In genomic region chr4:143358923-143359694, GRCh38 we compare ENCODE assay signal across 9 cellular contexts. TPM values are rescaled to one million over a fixed set of nuclear protein-coding genes. Genes with fewer than 3 reads are reported as not detected.
A peak's percentile ranks its signal among the peaks of the same experiment; 100 is the strongest.
DNase-seq lines count a peak whose midpoint lies in the region; ATAC-seq, FAIRE-seq and TF ChIP-seq lines count a peak whose summit lies in the region.
"Had no signal": no experiment of that assay in that cellular context is flagged by ENCODE, and none has a peak within 500 bp of the region (broad histone marks: within the 10 kb centered on the region; RNA-seq: fewer than 3 reads in every experiment).

No MANE protein-coding gene starts in this region.

- no peaks in the 10 kb centered on the region for H4K20me1 ChIP-seq in OCI-LY1 (ENCODE audit: insufficient read depth, low read length)

- no peaks in the 10 kb centered on the region for H3K27me3 ChIP-seq in OCI-LY1 (ENCODE audit: insufficient read depth, low read length)
- no peaks in the 10 kb centered on the region for H3K27me3 ChIP-seq in bronchial epithelial cell (ENCODE audit: control insufficient read depth, insufficient read depth, low read length)
- no peaks in the 10 kb centered on the region for H3K27me3 ChIP-seq in mesendoderm (ENCODE audit: insufficient read depth, low read length, poor library complexity)

- no peak overlapping the region for H3K18ac ChIP-seq in mesendoderm (ENCODE audit: low read length)

- no CpG with 5 or more reads among the region's 6 CpGs for WGBS in mesendoderm (ENCODE audit: extremely low coverage, insufficient coverage, low lambda C conversion rate)

- H3K79me2 ChIP-seq in OCI-LY1 (ENCODE audit: insufficient read depth, low read length): no peaks in the 10 kb centered on the region
- peaks cover 2% of the 10 kb centered on the region for H3K79me2 ChIP-seq in mesendoderm (ENCODE audit: control insufficient read depth, insufficient read depth, low read length)

- H4K5ac ChIP-seq in mesendoderm (ENCODE audit: low read length): no peak overlapping the region

- H3K4ac ChIP-seq in mesendoderm (ENCODE audit: low read depth, low read length): no peak overlapping the region

- peak overlapping the region; percentile 35 for H3K4me2 ChIP-seq in OCI-LY1 (ENCODE audit: low read length)
- H3K4me2 ChIP-seq in mesendoderm (ENCODE audit: low read length): no peak overlapping the region

- no peaks in the 10 kb centered on the region for H3K36me3 ChIP-seq in OCI-LY1 (ENCODE audit: insufficient read depth, low read length)
- no peaks in the 10 kb centered on the region for H3K36me3 ChIP-seq in bronchial epithelial cell (ENCODE audit: control insufficient read depth, insufficient read depth, low read length)
- no peaks in the 10 kb centered on the region for H3K36me3 ChIP-seq in mucosa of descending colon (ENCODE audit: low read depth)
- H3K36me3 ChIP-seq in mesendoderm (ENCODE audit: control insufficient read depth, insufficient read depth, low read length): no peaks in the 10 kb centered on the region

- intact Hi-C loops in mucosa of descending colon (cut with DNase I, micrococcal nuclease): no loop called here

- no peak overlapping the region for H2BK120ac ChIP-seq in mesendoderm (ENCODE audit: low read depth, low read length)

- no peak overlapping the region for H3K23ac ChIP-seq in mesendoderm (ENCODE audit: low read length)

- no peak overlapping the region for H3K4me3 ChIP-seq in OCI-LY1 (ENCODE audit: low read depth, low read length, poor library complexity, severe bottlenecking)
- H3K4me3 ChIP-seq in bronchial epithelial cell (ENCODE audit: low read depth, low read length): no peak overlapping the region
- H3K4me3 ChIP-seq in mucosa of descending colon: no peak overlapping the region
- no peak overlapping the region for H3K4me3 ChIP-seq in mesendoderm (ENCODE audit: low read length)

- H2BK5ac ChIP-seq in mesendoderm (ENCODE audit: low read length): no peak overlapping the region

- ATAC-seq in HG02938 (IDR thresholded peaks at IDR 0.05; ENCODE audit: unreplicated experiment): peak; percentile 83
- peak; percentile 90 for ATAC-seq in mucosa of descending colon

- FAIRE-seq in GM18507 (lab: Jason Lieb, UNC) (peak; percentile 96), bronchial epithelial cell (lab: Jason Lieb, UNC) (peak; percentile 80)
- FAIRE-seq: H1 had no signal

- DNase-seq in A172 (ENCODE audit: low spot score) (peak; percentile 70), GM18507 (ENCODE audit: extremely low spot score, insufficient read length, low read depth) (no peak), bronchial epithelial cell (ENCODE audit: low read depth) (peak; percentile 94), mucosa of descending colon (peak; percentile 60 to 92 (median 73)), NCI-H146 (lab: John Stamatoyannopoulos, UW) (no peak), mesendoderm (no peak)

- no peak overlapping the region for H4K8ac ChIP-seq in mesendoderm (ENCODE audit: low read depth, low read length)

- no peak overlapping the region for H2BK15ac ChIP-seq in mesendoderm (replicated peaks; ENCODE audit: low read depth)

- H3K56ac ChIP-seq in mesendoderm (ENCODE audit: low read length): no peak overlapping the region

- peak overlapping the region; percentile 8; the same call in 1 of the 2 replicates for H2AFZ ChIP-seq in OCI-LY1 (ENCODE audit: low read length)

- H3K9ac ChIP-seq in OCI-LY1 (ENCODE audit: low read length) (no peak overlapping the region), mesendoderm (ENCODE audit: low read length) (no peak overlapping the region)

- no peaks in the 10 kb centered on the region for H3K9me2 ChIP-seq in OCI-LY1 (ENCODE audit: low read depth, low read length)

- no peaks in the 10 kb centered on the region for H3K9me3 ChIP-seq in OCI-LY1 (ENCODE audit: low read length)
- no peaks in the 10 kb centered on the region for H3K9me3 ChIP-seq in mucosa of descending colon

- H3K4me1 ChIP-seq in OCI-LY1 (ENCODE audit: insufficient read depth, low read length, severe bottlenecking) (peaks cover 68% of the 10 kb centered on the region), mucosa of descending colon (ENCODE audit: low read depth) (peaks cover 55% of the 10 kb centered on the region), mesendoderm (ENCODE audit: control insufficient read depth, low read depth, low read length) (peaks cover 6% of the 10 kb centered on the region)

- H3K79me1 ChIP-seq in mesendoderm (ENCODE audit: low read length): peaks cover 3% of the 10 kb centered on the region

- no peak for TF ChIP-seq CTCF in OCI-LY1 (IDR thresholded peaks at IDR 0.05; ENCODE audit: low read length)
- TF ChIP-seq CTCF in bronchial epithelial cell (IDR thresholded peaks at IDR 0.05; ENCODE audit: insufficient read depth, low read length, severe bottlenecking): no peak
- no peak for TF ChIP-seq CTCF in mucosa of descending colon (IDR thresholded peaks at IDR 0.05)

- no peaks in the 10 kb centered on the region for H3F3A ChIP-seq in OCI-LY1 (ENCODE audit: insufficient read depth, low read length)

- no peak overlapping the region for H2AK5ac ChIP-seq in mesendoderm (ENCODE audit: low read length)

- H3K27ac ChIP-seq in OCI-LY1 (ENCODE audit: low read depth, low read length, poor library complexity, severe bottlenecking) (peak overlapping the region; percentile 72), mesendoderm (ENCODE audit: low read depth, low read length) (no peak overlapping the region)

RNA-seq across cellular contexts. Expression of gene GAB1, which starts 22.4 kb away (rescaled TPM):
- total RNA-seq in A172 (2014; rRNA removed; shearing (Covaris generic)): 6.0 and 13.1 TPM in 2 replicates
- total RNA-seq in bronchial epithelial cell: 5.0 and 10.8 TPM in 2 replicates
- 100 to 1,000 TPM in 1 of 3 donors, 10 to 100 TPM in 2; 62.3 to 104 (median 84.0) TPM for total RNA-seq in mucosa of descending colon
- 10.6 TPM for polyA plus RNA-seq in mesendoderm (2013, experiment 1 of 2)
- polyA plus RNA-seq in mesendoderm (2013, experiment 2 of 2): 11.9 TPM

Comparison
In these comparisons a context has a peak if more than half of its experiments do, and no peak if none do; other contexts are left out.
1. DNase-seq: peak in A172 (single experiment), bronchial epithelial cell (single experiment) and mucosa of descending colon (3 of 3); none in GM18507 (single experiment), NCI-H146 (single experiment) and mesendoderm (single experiment).